7 cellular contexts compared by ENCODE assay signal in the genomic region with DNA sequence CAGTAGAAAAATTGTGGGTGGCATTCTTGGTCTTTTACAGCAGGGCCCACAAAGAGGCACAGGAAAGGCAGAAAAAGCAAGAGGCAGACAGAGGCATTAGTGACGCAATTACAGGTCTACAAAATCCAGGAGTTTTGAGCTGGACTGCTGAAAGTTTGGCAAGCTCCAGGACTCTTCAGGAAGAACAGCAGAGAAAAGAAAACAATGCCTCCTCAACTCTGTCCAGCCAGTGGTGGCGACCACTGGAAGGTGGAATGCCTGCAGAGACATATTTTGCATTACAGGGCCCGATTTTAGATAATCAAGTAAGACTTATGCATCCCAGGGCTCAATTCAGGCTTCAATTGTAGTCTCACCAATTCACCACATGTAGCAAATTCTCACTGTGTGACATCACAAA. TPM values are rescaled to one million over a fixed set of nuclear protein-coding genes. Genes with fewer than 3 reads are reported as not detected.
"Had no signal": no experiment of that assay in that cellular context is flagged by ENCODE, and none has a peak within 500 bp of the region (broad histone marks: within the 10 kb centered on the region; RNA-seq: fewer than 3 reads in every experiment).

No MANE protein-coding gene starts in this region.

RNA-seq across cellular contexts. Expression of a gene that starts 23.5 kb away (rescaled TPM):
- total RNA-seq: GM23248, GM23338, H1, H4, H7, H9, HFFc6 had no signal
- polyA plus RNA-seq: GM23248, GM23338, H1 had no signal
